23 cellular contexts compared by ENCODE assay signal in genomic region chr4:94848326-94848725, GRCh38.
"Had no signal": no experiment of that assay in that cellular context is flagged by ENCODE, and none has a peak within 500 bp of the region (broad histone marks: within the 10 kb centered on the region; RNA-seq: fewer than 3 reads in every experiment).

No MANE protein-coding gene starts in this region.

- H3K27ac ChIP-seq: colonic mucosa, coronary artery, dorsolateral prefrontal cortex, epithelial cell of prostate, esophagus muscularis mucosa, esophagus squamous epithelium, foreskin keratinocyte, gastrocnemius medialis, gastroesophageal sphincter, heart left ventricle, heart right ventricle had no signal

- H3K4me3 ChIP-seq: colonic mucosa, coronary artery, dorsolateral prefrontal cortex, esophagus muscularis mucosa, esophagus squamous epithelium, gastrocnemius medialis, gastroesophageal sphincter, heart left ventricle, heart right ventricle had no signal

- H3K36me3 ChIP-seq: colonic mucosa, esophagus muscularis mucosa, esophagus squamous epithelium, gastrocnemius medialis, gastroesophageal sphincter, heart left ventricle, heart right ventricle had no signal

- H3K4me1 ChIP-seq: colonic mucosa, esophagus squamous epithelium, foreskin keratinocyte, gastroesophageal sphincter, heart left ventricle, heart right ventricle had no signal

- H3K9me3 ChIP-seq: colonic mucosa, gastrocnemius medialis, gastroesophageal sphincter had no signal

- DNase-seq: colonic mucosa; cortex of kidney; dermis blood vessel endothelial cell; dorsolateral prefrontal cortex; effector CD4-positive, alpha-beta T cell; effector CD8-positive, alpha-beta T cell; effector memory CD4-positive, alpha-beta T cell; effector memory CD8-positive, alpha-beta T cell; endodermal cell; erythroblast; esophagus squamous epithelium; foreskin fibroblast; foreskin keratinocyte; foreskin melanocyte; gastrocnemius medialis; glutamatergic neuron; head of caudate nucleus; heart left ventricle; heart right ventricle had no signal
